Comparison of ENCODE assay signal across 1 cellular context in the genomic region with DNA sequence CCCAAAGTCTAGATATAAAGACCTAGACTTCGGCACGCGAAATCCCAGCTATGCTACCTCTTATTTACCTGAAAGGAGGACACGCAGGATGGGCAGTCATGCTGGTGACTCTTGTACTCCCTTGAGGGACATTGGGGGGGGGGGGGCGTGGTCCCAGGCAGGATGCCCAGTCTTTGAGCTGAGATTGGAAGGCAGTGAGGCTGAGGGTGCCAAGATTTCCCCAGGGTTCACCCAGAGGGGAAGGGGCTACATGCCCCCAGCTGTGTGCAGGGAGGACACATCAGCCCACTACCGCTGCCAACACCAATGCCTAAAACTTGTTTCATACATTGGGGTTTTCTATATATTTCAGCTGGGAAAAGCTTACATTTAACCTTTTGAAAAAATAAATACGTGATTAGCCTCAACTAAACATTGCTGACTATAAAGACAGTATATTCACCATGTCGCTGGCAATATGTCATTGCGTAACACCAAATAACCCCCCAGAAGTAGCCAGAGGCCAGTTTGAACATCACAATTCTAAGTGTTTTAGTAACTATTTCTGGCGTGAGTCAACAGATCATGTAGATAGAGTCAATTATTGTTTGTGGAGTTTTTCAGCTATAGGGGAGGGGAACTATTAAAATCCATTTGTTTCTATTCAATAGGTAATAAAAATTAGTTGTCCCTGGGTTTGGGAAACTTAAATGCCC.
TF ChIP-seq lines count a peak whose summit lies in the region.

No MANE protein-coding gene starts in this region.

TF ChIP-seq in A549, 52 proteins besides CTCF, POLR2A, EP300 and RAD21 (continued from another document):
- TF ChIP-seq EHF (CRISPR knock-in tag; IDR thresholded peaks at IDR 0.05) (no peak), SREBF2 (IDR thresholded peaks at IDR 0.05) (no peak), CEBPB (IDR thresholded peaks at IDR 0.05) (peak; percentile 62 to 73; a peak in 3 of 4 replicates), HDAC2 (IDR thresholded peaks at IDR 0.05) (no peak)
TF ChIP-seq in A549: peak in this region for 1.
